1 cellular context compared by ENCODE assay signal in genomic region chr7:2959343-2959680, GRCh38.
TF ChIP-seq lines count a peak whose summit lies in the region.

No MANE protein-coding gene starts in this region.

TF ChIP-seq in SK-N-SH treated with all-trans-retinoic acid at 6 μM for 48 hours, 23 proteins besides CTCF, POLR2A, EP300 and RAD21 (continued from another document):
- no peak for TF ChIP-seq CSDC2 (CRISPR knock-in tag; IDR thresholded peaks at IDR 0.05)
- no peak for TF ChIP-seq ARNTL (CRISPR knock-in tag; IDR thresholded peaks at IDR 0.05; ENCODE audit: borderline replicate concordance, low read depth)
- TF ChIP-seq CREB5 (CRISPR knock-in tag; IDR thresholded peaks at IDR 0.05; ENCODE audit: low read depth), result no peak
